Comparison of ENCODE assay signal across 10 cellular contexts in genomic region chr7:537911-538634, GRCh38. TPM values are rescaled to one million over a fixed set of nuclear protein-coding genes. Genes with fewer than 3 reads are reported as not detected.
DNase-seq lines count a peak whose midpoint lies in the region; ATAC-seq, FAIRE-seq and TF ChIP-seq lines count a peak whose summit lies in the region.
"Had no signal": no experiment of that assay in that cellular context is flagged by ENCODE, and none has a peak within 500 bp of the region (broad histone marks: within the 10 kb centered on the region; RNA-seq: fewer than 3 reads in every experiment).

No MANE protein-coding gene starts in this region.

- intact Hi-C loops in vagina (cut with DNase I): no loop called here

- H3K9me3 ChIP-seq in vagina: no peaks in the 10 kb centered on the region

- H3K27me3 ChIP-seq in bronchial epithelial cell (ENCODE audit: control insufficient read depth, insufficient read depth, low read length) (no peaks in the 10 kb centered on the region), vagina (no peaks in the 10 kb centered on the region)

- peaks cover 0 to 13% of the 10 kb centered on the region in 2 donors for H3K4me1 Mint-ChIP-seq in effector memory CD8-positive, alpha-beta T cell (ENCODE audit: low read depth in 2 of 2)
- peaks cover 5 to 8% of the 10 kb centered on the region in 2 donors for H3K4me1 Mint-ChIP-seq in stimulated activated naive B cell treated with anti-CD40 and anti-IgM and Interleukin-4, amounts not matched to agents 10 μg/mL and 1 μg/mL and 100 μg/mL, for 72 hours

- peak; percentile 54 for DNase-seq in SIG-M5 treated with dmso at 0.1 percent for 504 hours (lab: John Stamatoyannopoulos, UW; ENCODE audit: unreplicated experiment)
- DNase-seq in SIG-M5 (lab: John Stamatoyannopoulos, UW): no peak
- DNase-seq in bronchial epithelial cell (ENCODE audit: low read depth): peak; percentile 84
- peak; percentile 80 for DNase-seq in kidney glomerular epithelial cell (lab: John Stamatoyannopoulos, UW)
- DNase-seq in vagina (ENCODE audit: extremely low spot score in 2 of 2): no peak
- no peak for DNase-seq in effector memory CD8-positive, alpha-beta T cell
- no peak for DNase-seq in stimulated activated naive B cell treated with anti-CD40 and anti-IgM and Interleukin-4, amounts not matched to agents 10 μg/mL and 1 μg/mL and 100 μg/mL, for 72 hours
- DNase-seq in cortex of kidney (lab: John Stamatoyannopoulos, UW): no peak

- H3K9me3 Mint-ChIP-seq in effector memory CD8-positive, alpha-beta T cell: no peaks in the 10 kb centered on the region
- H3K9me3 Mint-ChIP-seq in stimulated activated naive B cell treated with anti-CD40 and anti-IgM and Interleukin-4, amounts not matched to agents 10 μg/mL and 1 μg/mL and 100 μg/mL, for 72 hours: peaks cover 0 to 6% of the 10 kb centered on the region in 2 donors
- H3K9me3 Mint-ChIP-seq: central memory CD8-positive, alpha-beta T cell had no signal

- no peak for FAIRE-seq in bronchial epithelial cell (lab: Jason Lieb, UNC)

- H3K27ac Mint-ChIP-seq in effector memory CD8-positive, alpha-beta T cell: no peak overlapping the region
- no peak overlapping the region for H3K27ac Mint-ChIP-seq in stimulated activated naive B cell treated with anti-CD40 and anti-IgM and Interleukin-4, amounts not matched to agents 10 μg/mL and 1 μg/mL and 100 μg/mL, for 72 hours

- no peak for ATAC-seq in effector memory CD8-positive, alpha-beta T cell (replicated peaks)
- ATAC-seq in stimulated activated naive B cell treated with anti-CD40 and anti-IgM and Interleukin-4, amounts not matched to agents 10 μg/mL and 1 μg/mL and 100 μg/mL, for 72 hours (replicated peaks): no peak

- no peaks in the 10 kb centered on the region for H3K36me3 Mint-ChIP-seq in effector memory CD8-positive, alpha-beta T cell (ENCODE audit: insufficient read depth)
- no peaks in the 10 kb centered on the region for H3K36me3 Mint-ChIP-seq in stimulated activated naive B cell treated with anti-CD40 and anti-IgM and Interleukin-4, amounts not matched to agents 10 μg/mL and 1 μg/mL and 100 μg/mL, for 72 hours

- peaks cover 31% of the 10 kb centered on the region for H3K4me1 ChIP-seq in vagina

- H3K36me3 ChIP-seq in bronchial epithelial cell (ENCODE audit: control insufficient read depth, insufficient read depth, low read length): no peaks in the 10 kb centered on the region
- H3K36me3 ChIP-seq in vagina: no peaks in the 10 kb centered on the region

- H3K27ac ChIP-seq in vagina: peak overlapping the region; percentile 26
- H3K27ac ChIP-seq: 22Rv1 had no signal

- H3K4me3 Mint-ChIP-seq in effector memory CD8-positive, alpha-beta T cell: no peak overlapping the region
- H3K4me3 Mint-ChIP-seq in stimulated activated naive B cell treated with anti-CD40 and anti-IgM and Interleukin-4, amounts not matched to agents 10 μg/mL and 1 μg/mL and 100 μg/mL, for 72 hours: no peak overlapping the region
- H3K4me3 Mint-ChIP-seq: central memory CD8-positive, alpha-beta T cell had no signal

- H3K4me3 ChIP-seq in bronchial epithelial cell (ENCODE audit: low read depth, low read length) (peak overlapping the region; percentile 51), vagina (no peak overlapping the region)

- no peak for TF ChIP-seq POLR2A in vagina (IDR thresholded peaks at IDR 0.05)

- TF ChIP-seq CTCF in bronchial epithelial cell (IDR thresholded peaks at IDR 0.05; ENCODE audit: insufficient read depth, low read length, severe bottlenecking) (no peak), vagina (IDR thresholded peaks at IDR 0.05) (no peak)

- H3K27me3 Mint-ChIP-seq in effector memory CD8-positive, alpha-beta T cell: peaks cover 16 to 33% of the 10 kb centered on the region in 2 donors
- peaks cover 18 to 21% of the 10 kb centered on the region in 2 donors for H3K27me3 Mint-ChIP-seq in stimulated activated naive B cell treated with anti-CD40 and anti-IgM and Interleukin-4, amounts not matched to agents 10 μg/mL and 1 μg/mL and 100 μg/mL, for 72 hours

RNA-seq across cellular contexts. Expression of gene PDGFA, which starts 18.4 kb away (rescaled TPM):
- 55.8 and 64.8 TPM in 2 replicates for total RNA-seq in bronchial epithelial cell
- 31.2 TPM for total RNA-seq in vagina

Comparison
In these comparisons a context has a peak if more than half of its experiments do, and no peak if none do; other contexts are left out.
1. DNase-seq: peak in SIG-M5 treated with dmso at 0.1 percent for 504 hours (single experiment), bronchial epithelial cell (single experiment) and kidney glomerular epithelial cell (single experiment); none in SIG-M5 (single experiment), vagina (0 of 2), effector memory CD8-positive, alpha-beta T cell (0 of 3), stimulated activated naive B cell treated with anti-CD40 and anti-IgM and Interleukin-4, amounts not matched to agents 10 μg/mL and 1 μg/mL and 100 μg/mL, for 72 hours (single experiment) and cortex of kidney (single experiment).